Comparison of ENCODE assay signal across 13 cellular contexts in the genomic region with DNA sequence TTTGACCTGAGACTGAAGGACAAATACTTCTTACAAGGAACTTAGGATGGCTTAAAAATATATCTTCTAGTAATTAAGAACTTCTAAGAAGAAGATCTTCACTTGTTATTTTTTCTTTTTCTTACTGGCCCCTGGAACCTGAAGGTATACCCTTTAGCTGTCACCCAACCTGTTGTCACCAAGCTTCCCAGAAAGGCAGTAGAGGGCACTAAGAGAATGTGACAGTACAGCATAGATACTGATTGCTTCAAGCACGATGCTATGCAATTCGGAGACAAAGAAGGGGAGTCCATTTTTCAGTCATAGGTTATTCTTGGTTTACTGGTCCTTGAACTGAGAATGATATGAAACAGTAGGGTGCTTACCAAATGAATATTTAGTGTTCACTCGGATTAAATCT.
DNase-seq lines count a peak whose midpoint lies in the region; ATAC-seq and TF ChIP-seq lines count a peak whose summit lies in the region.
"Had no signal": no experiment of that assay in that cellular context is flagged by ENCODE, and none has a peak within 500 bp of the region (broad histone marks: within the 10 kb centered on the region; RNA-seq: fewer than 3 reads in every experiment).

No MANE protein-coding gene starts in this region.

- H3K4me1 ChIP-seq in BE2C (no peaks in the 10 kb centered on the region), HCT116 (ENCODE audit: control insufficient read depth in 1 of 2, insufficient read depth in 2 of 2, low read length in 2 of 2) (no peaks in the 10 kb centered on the region)

- intact Hi-C loops in HCT116 (cut with micrococcal nuclease): no loop called here
- intact Hi-C loops in activated T-helper 1 cell treated with anti-CD3 and anti-CD28 coated beads, Interleukin-12 subunit alpha, Interleukin-12 subunit beta, Interleukin-2, Interleukin-4 antibody, amounts not matched to agents 30 ng/mL and 10 ng/mL and 1 ng/mL, durations not matched to agents 14 hours and 24 hours and 36 hours (cut with micrococcal nuclease): no loop called here

- TF ChIP-seq POLR2A in HCT116 (IDR thresholded peaks at IDR 0.05; ENCODE audit: borderline replicate concordance, extremely low read depth, insufficient read depth, insufficient read length): no peak

- CTCF ChIA-PET in HCT116 (lab: Charles Lee): no interaction called here

- no peaks in the 10 kb centered on the region for H3K36me3 Mint-ChIP-seq in activated T-helper 1 cell treated with anti-CD3 and anti-CD28 coated beads, Interleukin-12 subunit alpha, Interleukin-12 subunit beta, Interleukin-2, Interleukin-4 antibody, amounts not matched to agents 30 ng/mL and 10 ng/mL and 1 ng/mL, durations not matched to agents 14 hours and 24 hours and 36 hours (ENCODE audit: low read depth)
- H3K36me3 Mint-ChIP-seq: natural killer cell treated with Interleukin-12 subunit alpha and Interleukin-12 subunit beta and Interleukin-15 and Interleukin-18, amount 100 ng/mL, for 72 hours; stimulated activated naive B cell treated with anti-CD40 and anti-IgM and Interleukin-4, amounts not matched to agents 10 μg/mL and 1 μg/mL and 100 μg/mL, for 72 hours had no signal

- DNase-seq in BE2C (peak; percentile 16), HCT116 (ENCODE audit: low read depth, low spot score) (no peak), NOMO-1 treated with DMSO at 0.1 percent for 48 hours (lab: John Stamatoyannopoulos, UW; ENCODE audit: unreplicated experiment) (peak; percentile 33), epithelial cell of esophagus (ENCODE audit: low read depth) (peak; percentile 2), NCI-H1105 treated with DMSO at 0.1 percent for 48 hours (lab: John Stamatoyannopoulos, UW) (no peak)
- no peak for DNase-seq in stimulated activated CD4-positive, alpha-beta T cell treated with anti-CD3 and anti-CD28 coated beads, Interleukin-2, amount 100 ng/mL, for 24 hours
- no peak for DNase-seq in activated T-helper 1 cell treated with anti-CD3 and anti-CD28 coated beads, Interleukin-12 subunit alpha, Interleukin-12 subunit beta, Interleukin-2, Interleukin-4 antibody, amounts not matched to agents 30 ng/mL and 10 ng/mL and 1 ng/mL, durations not matched to agents 14 hours and 24 hours and 36 hours (ENCODE audit: low spot score)
- DNase-seq: activated CD4-positive, alpha-beta T cell treated with anti-CD3 and anti-CD28 coated beads, Interleukin-2, amount 50 U/mL, for 48 hours; effector CD8-positive, alpha-beta T cell; stimulated activated CD4-positive, alpha-beta T cell treated with anti-CD3 and anti-CD28 coated beads, Interleukin-15, amount 100 ng/mL, for 24 hours; stimulated activated naive B cell treated with anti-CD40 and anti-IgM and Interleukin-4, amounts not matched to agents 10 μg/mL and 1 μg/mL and 100 μg/mL, for 72 hours had no signal

- no peaks in the 10 kb centered on the region for H3K36me3 ChIP-seq in BE2C
- no peaks in the 10 kb centered on the region for H3K36me3 ChIP-seq in HCT116 (ENCODE audit: control insufficient read depth in 1 of 2, insufficient read depth in 2 of 2, low read length in 2 of 2)

- H3K4me2 ChIP-seq in HCT116 (ENCODE audit: low read length): no peak overlapping the region

- H3K4me3 ChIP-seq in BE2C (ENCODE audit: low read depth, low read length) (no peak overlapping the region), HCT116 (replicated peaks in 1 of 2; ENCODE audit: low read depth in 1 of 2, low read length in 2 of 2) (no peak overlapping the region), epithelial cell of esophagus (ENCODE audit: low read length) (no peak overlapping the region)

- BruUV-seq in HCT116 (replicated peaks; lab: Mats Ljungman, UMichigan): no TSS peak

- no peaks in the 10 kb centered on the region for H3K79me2 ChIP-seq in HCT116 (ENCODE audit: insufficient read depth, low read length)

- TF ChIP-seq CTCF in BE2C (IDR thresholded peaks at IDR 0.05; ENCODE audit: low read depth, low read length): peak; percentile 68
- 0 out of 6 replicates have a peak, but pooled peaks of 1 of the 3 experiments have one; percentile 2 for TF ChIP-seq CTCF in HCT116 (IDR thresholded peaks at IDR 0.05 in 2 of 3, conservative IDR thresholded peaks at IDR 0.05 in 1 of 3; ENCODE audit: borderline replicate concordance in 1 of 3, insufficient read depth in 1 of 3, low read depth in 2 of 3, low read length in 2 of 3)
- TF ChIP-seq CTCF in epithelial cell of esophagus (IDR thresholded peaks at IDR 0.05; ENCODE audit: insufficient read depth, low read depth, low read length, missing control alignments): peak; percentile 9

- H3K4me1 Mint-ChIP-seq in activated T-helper 1 cell treated with anti-CD3 and anti-CD28 coated beads, Interleukin-12 subunit alpha, Interleukin-12 subunit beta, Interleukin-2, Interleukin-4 antibody, amounts not matched to agents 30 ng/mL and 10 ng/mL and 1 ng/mL, durations not matched to agents 14 hours and 24 hours and 36 hours (ENCODE audit: low read depth): no peaks in the 10 kb centered on the region
- H3K4me1 Mint-ChIP-seq: stimulated activated naive B cell treated with anti-CD40 and anti-IgM and Interleukin-4, amounts not matched to agents 10 μg/mL and 1 μg/mL and 100 μg/mL, for 72 hours had no signal

- POLR2A ChIA-PET in HCT116 (lab: Charles Lee): no interaction called here

- H3K27ac Mint-ChIP-seq in activated T-helper 1 cell treated with anti-CD3 and anti-CD28 coated beads, Interleukin-12 subunit alpha, Interleukin-12 subunit beta, Interleukin-2, Interleukin-4 antibody, amounts not matched to agents 30 ng/mL and 10 ng/mL and 1 ng/mL, durations not matched to agents 14 hours and 24 hours and 36 hours: no peak overlapping the region
- H3K27ac Mint-ChIP-seq: natural killer cell treated with Interleukin-12 subunit alpha and Interleukin-12 subunit beta and Interleukin-15 and Interleukin-18, amount 100 ng/mL, for 72 hours; stimulated activated naive B cell treated with anti-CD40 and anti-IgM and Interleukin-4, amounts not matched to agents 10 μg/mL and 1 μg/mL and 100 μg/mL, for 72 hours had no signal

- RAD21 ChIA-PET in HCT116 (lab: Charles Lee; ENCODE audit: low non-redundant PET in 1 of 2, low total read pairs in 2 of 2, uncharacterized antibody in 2 of 2, unreplicated experiment in 2 of 2): no interaction called here

- no peak overlapping the region for H3K4me3 Mint-ChIP-seq in activated T-helper 1 cell treated with anti-CD3 and anti-CD28 coated beads, Interleukin-12 subunit alpha, Interleukin-12 subunit beta, Interleukin-2, Interleukin-4 antibody, amounts not matched to agents 30 ng/mL and 10 ng/mL and 1 ng/mL, durations not matched to agents 14 hours and 24 hours and 36 hours
- H3K4me3 Mint-ChIP-seq: natural killer cell treated with Interleukin-12 subunit alpha and Interleukin-12 subunit beta and Interleukin-15 and Interleukin-18, amount 100 ng/mL, for 72 hours; stimulated activated naive B cell treated with anti-CD40 and anti-IgM and Interleukin-4, amounts not matched to agents 10 μg/mL and 1 μg/mL and 100 μg/mL, for 72 hours had no signal

- no peaks in the 10 kb centered on the region for H3K9me2 ChIP-seq in HCT116 (ENCODE audit: insufficient read depth)

- TF ChIP-seq RAD21 in HCT116 (IDR thresholded peaks at IDR 0.05; ENCODE audit: low read depth): peak; percentile 39

- H3K27me3 ChIP-seq in BE2C: no peaks in the 10 kb centered on the region
- no peaks in the 10 kb centered on the region for H3K27me3 ChIP-seq in HCT116 (ENCODE audit: insufficient read depth, low read length)

- H3K27ac ChIP-seq in HCT116 (ENCODE audit: low read depth, low read length): no peak overlapping the region

- no peaks in the 10 kb centered on the region for H3K9me3 Mint-ChIP-seq in activated T-helper 1 cell treated with anti-CD3 and anti-CD28 coated beads, Interleukin-12 subunit alpha, Interleukin-12 subunit beta, Interleukin-2, Interleukin-4 antibody, amounts not matched to agents 30 ng/mL and 10 ng/mL and 1 ng/mL, durations not matched to agents 14 hours and 24 hours and 36 hours
- H3K9me3 Mint-ChIP-seq: natural killer cell treated with Interleukin-12 subunit alpha and Interleukin-12 subunit beta and Interleukin-15 and Interleukin-18, amount 100 ng/mL, for 72 hours; stimulated activated naive B cell treated with anti-CD40 and anti-IgM and Interleukin-4, amounts not matched to agents 10 μg/mL and 1 μg/mL and 100 μg/mL, for 72 hours had no signal

- no peaks in the 10 kb centered on the region for H4K20me1 ChIP-seq in HCT116 (ENCODE audit: insufficient read depth)

- no peaks in the 10 kb centered on the region for H3K27me3 Mint-ChIP-seq in activated T-helper 1 cell treated with anti-CD3 and anti-CD28 coated beads, Interleukin-12 subunit alpha, Interleukin-12 subunit beta, Interleukin-2, Interleukin-4 antibody, amounts not matched to agents 30 ng/mL and 10 ng/mL and 1 ng/mL, durations not matched to agents 14 hours and 24 hours and 36 hours (ENCODE audit: insufficient read depth)
- H3K27me3 Mint-ChIP-seq: natural killer cell treated with Interleukin-12 subunit alpha and Interleukin-12 subunit beta and Interleukin-15 and Interleukin-18, amount 100 ng/mL, for 72 hours; stimulated activated naive B cell treated with anti-CD40 and anti-IgM and Interleukin-4, amounts not matched to agents 10 μg/mL and 1 μg/mL and 100 μg/mL, for 72 hours had no signal

- ATAC-seq in HCT116: no peak
- ATAC-seq in GM21367 (IDR thresholded peaks at IDR 0.05; ENCODE audit: unreplicated experiment): no peak
- ATAC-seq: natural killer cell treated with Interleukin-12 subunit alpha and Interleukin-12 subunit beta and Interleukin-15 and Interleukin-18, amount 100 ng/mL, for 72 hours; stimulated activated naive B cell treated with anti-CD40 and anti-IgM and Interleukin-4, amounts not matched to agents 10 μg/mL and 1 μg/mL and 100 μg/mL, for 72 hours had no signal

- H3K9me3 ChIP-seq in BE2C (no peaks in the 10 kb centered on the region), HCT116 (ENCODE audit: control insufficient read depth in 1 of 2, insufficient read depth in 1 of 2, low read depth in 1 of 2, low read length in 2 of 2) (no peaks in the 10 kb centered on the region)

- no peak overlapping the region for H2AFZ ChIP-seq in HCT116 (ENCODE audit: low read depth, low read length, poor library complexity, severe bottlenecking)

- H3K9ac ChIP-seq in HCT116 (ENCODE audit: low read length): no peak overlapping the region

TF ChIP-seq in HCT116, 20 proteins besides CTCF, POLR2A, EP300 and RAD21 (continues in another document):
- TF ChIP-seq TCF7L2 (IDR thresholded peaks at IDR 0.05; ENCODE audit: borderline replicate concordance, extremely low read depth, insufficient read depth, insufficient read length): no peak

Comparison
In these comparisons a context has a peak if more than half of its experiments do, and no peak if none do; other contexts are left out.
1. DNase-seq: peak in BE2C (single experiment), NOMO-1 treated with DMSO at 0.1 percent for 48 hours (single experiment) and epithelial cell of esophagus (single experiment); none in HCT116 (single experiment), stimulated activated CD4-positive, alpha-beta T cell treated with anti-CD3 and anti-CD28 coated beads, Interleukin-2, amount 100 ng/mL, for 24 hours (0 of 2), NCI-H1105 treated with DMSO at 0.1 percent for 48 hours (single experiment) and activated T-helper 1 cell treated with anti-CD3 and anti-CD28 coated beads, Interleukin-12 subunit alpha, Interleukin-12 subunit beta, Interleukin-2, Interleukin-4 antibody, amounts not matched to agents 30 ng/mL and 10 ng/mL and 1 ng/mL, durations not matched to agents 14 hours and 24 hours and 36 hours (single experiment).